1 cellular context compared by ENCODE assay signal in the genomic region with DNA sequence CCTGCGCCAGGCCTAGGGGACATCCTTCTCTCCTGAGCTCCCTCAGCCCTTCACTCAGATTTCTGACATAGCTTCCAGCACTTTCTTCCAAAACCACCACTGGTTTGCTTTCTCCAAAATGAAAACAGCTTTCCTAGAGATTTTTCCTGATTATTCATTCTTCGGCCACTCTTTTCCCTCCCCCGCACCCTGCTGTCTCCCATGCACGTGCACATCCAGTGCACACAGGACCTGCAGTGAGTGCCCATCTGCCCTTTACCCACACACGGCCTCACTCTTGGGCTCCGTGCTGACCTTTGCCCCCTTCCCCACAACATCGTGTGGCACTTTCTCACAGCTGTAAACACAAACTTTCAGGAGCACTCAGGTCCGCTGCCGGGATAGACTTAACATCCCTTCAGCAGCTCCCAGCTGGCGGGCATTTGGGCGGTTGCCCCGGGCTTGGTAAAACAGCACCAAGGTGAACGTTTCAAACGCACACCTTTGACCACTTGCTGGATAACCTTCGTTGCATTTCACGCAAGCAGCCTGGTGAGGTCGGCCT.
TF ChIP-seq lines count a peak whose summit lies in the region.

No MANE protein-coding gene starts in this region.

TF ChIP-seq in HepG2, 621 proteins besides CTCF, POLR2A, EP300 and RAD21 (continued from another document):
- TF ChIP-seq, protein P1, sequence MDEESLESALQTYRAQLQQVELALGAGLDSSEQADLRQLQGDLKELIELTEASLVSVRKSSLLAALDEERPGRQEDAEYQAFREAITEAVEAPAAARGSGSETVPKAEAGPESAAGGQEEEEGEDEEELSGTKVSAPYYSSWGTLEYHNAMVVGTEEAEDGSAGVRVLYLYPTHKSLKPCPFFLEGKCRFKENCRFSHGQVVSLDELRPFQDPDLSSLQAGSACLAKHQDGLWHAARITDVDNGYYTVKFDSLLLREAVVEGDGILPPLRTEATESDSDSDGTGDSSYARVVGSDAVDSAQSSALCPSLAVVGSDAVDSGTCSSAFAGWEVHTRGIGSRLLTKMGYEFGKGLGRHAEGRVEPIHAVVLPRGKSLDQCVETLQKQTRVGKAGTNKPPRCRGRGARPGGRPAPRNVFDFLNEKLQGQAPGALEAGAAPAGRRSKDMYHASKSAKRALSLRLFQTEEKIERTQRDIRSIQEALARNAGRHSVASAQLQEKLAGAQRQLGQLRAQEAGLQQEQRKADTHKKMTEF (CRISPR knock-in tag; IDR thresholded peaks at IDR 0.05): 0 out of 2 replicates have a peak, but pooled peaks have one; percentile 23
- no peak for TF ChIP-seq BRCA1 (CRISPR knock-in tag; IDR thresholded peaks at IDR 0.05)
- TF ChIP-seq, protein P2, sequence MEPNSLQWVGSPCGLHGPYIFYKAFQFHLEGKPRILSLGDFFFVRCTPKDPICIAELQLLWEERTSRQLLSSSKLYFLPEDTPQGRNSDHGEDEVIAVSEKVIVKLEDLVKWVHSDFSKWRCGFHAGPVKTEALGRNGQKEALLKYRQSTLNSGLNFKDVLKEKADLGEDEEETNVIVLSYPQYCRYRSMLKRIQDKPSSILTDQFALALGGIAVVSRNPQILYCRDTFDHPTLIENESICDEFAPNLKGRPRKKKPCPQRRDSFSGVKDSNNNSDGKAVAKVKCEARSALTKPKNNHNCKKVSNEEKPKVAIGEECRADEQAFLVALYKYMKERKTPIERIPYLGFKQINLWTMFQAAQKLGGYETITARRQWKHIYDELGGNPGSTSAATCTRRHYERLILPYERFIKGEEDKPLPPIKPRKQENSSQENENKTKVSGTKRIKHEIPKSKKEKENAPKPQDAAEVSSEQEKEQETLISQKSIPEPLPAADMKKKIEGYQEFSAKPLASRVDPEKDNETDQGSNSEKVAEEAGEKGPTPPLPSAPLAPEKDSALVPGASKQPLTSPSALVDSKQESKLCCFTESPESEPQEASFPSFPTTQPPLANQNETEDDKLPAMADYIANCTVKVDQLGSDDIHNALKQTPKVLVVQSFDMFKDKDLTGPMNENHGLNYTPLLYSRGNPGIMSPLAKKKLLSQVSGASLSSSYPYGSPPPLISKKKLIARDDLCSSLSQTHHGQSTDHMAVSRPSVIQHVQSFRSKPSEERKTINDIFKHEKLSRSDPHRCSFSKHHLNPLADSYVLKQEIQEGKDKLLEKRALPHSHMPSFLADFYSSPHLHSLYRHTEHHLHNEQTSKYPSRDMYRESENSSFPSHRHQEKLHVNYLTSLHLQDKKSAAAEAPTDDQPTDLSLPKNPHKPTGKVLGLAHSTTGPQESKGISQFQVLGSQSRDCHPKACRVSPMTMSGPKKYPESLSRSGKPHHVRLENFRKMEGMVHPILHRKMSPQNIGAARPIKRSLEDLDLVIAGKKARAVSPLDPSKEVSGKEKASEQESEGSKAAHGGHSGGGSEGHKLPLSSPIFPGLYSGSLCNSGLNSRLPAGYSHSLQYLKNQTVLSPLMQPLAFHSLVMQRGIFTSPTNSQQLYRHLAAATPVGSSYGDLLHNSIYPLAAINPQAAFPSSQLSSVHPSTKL (CRISPR knock-in tag; IDR thresholded peaks at IDR 0.05): peak; percentile 60
- TF ChIP-seq TRIM24 (CRISPR knock-in tag; IDR thresholded peaks at IDR 0.05): peak; percentile 69; the same call in 1 of the 2 replicates
- no peak for TF ChIP-seq ERF (CRISPR knock-in tag; IDR thresholded peaks at IDR 0.05)
- peak; percentile 77 for TF ChIP-seq ZNF431 (CRISPR knock-in tag; IDR thresholded peaks at IDR 0.05; ENCODE audit: borderline replicate concordance, low read depth)
- no peak for TF ChIP-seq ZNF232 (CRISPR knock-in tag; IDR thresholded peaks at IDR 0.05; ENCODE audit: borderline replicate concordance)
- no peak for TF ChIP-seq POLR2AphosphoS5 (IDR thresholded peaks at IDR 0.05; ENCODE audit: low read depth, low read length)
- TF ChIP-seq, protein P3, sequence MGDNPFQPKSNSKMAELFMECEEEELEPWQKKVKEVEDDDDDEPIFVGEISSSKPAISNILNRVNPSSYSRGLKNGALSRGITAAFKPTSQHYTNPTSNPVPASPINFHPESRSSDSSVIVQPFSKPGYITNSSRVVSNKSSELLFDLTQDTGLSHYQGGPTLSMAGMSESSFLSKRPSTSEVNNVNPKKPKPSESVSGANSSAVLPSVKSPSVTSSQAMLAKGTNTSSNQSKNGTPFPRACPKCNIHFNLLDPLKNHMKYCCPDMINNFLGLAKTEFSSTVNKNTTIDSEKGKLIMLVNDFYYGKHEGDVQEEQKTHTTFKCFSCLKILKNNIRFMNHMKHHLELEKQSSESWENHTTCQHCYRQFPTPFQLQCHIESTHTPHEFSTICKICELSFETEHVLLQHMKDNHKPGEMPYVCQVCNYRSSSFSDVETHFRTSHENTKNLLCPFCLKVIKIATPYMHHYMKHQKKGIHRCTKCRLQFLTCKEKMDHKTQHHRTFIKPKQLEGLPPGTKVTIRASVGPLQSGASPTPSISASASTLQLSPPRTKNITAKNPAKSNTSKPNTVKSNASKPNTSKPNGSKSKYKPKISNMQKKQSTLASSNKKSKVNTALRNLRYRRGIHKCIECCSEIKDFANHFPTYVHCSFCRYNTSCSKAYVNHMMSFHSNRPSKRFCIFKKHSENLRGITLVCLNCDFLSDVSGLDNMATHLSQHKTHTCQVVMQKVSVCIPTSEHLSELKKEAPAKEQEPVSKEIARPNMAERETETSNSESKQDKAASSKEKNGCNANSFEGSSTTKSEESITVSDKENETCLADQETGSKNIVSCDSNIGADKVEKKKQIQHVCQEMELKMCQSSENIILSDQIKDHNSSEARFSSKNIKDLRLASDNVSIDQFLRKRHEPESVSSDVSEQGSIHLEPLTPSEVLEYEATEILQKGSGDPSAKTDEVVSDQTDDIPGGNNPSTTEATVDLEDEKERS (CRISPR knock-in tag; IDR thresholded peaks at IDR 0.05): peak; percentile 51
- TF ChIP-seq NR2F2 (IDR thresholded peaks at IDR 0.05; ENCODE audit: borderline replicate concordance, low read depth): peak; percentile 64; the same call in 1 of the 2 replicates
- no peak for TF ChIP-seq CEBPG (CRISPR knock-in tag; IDR thresholded peaks at IDR 0.05)
- TF ChIP-seq, protein P4, sequence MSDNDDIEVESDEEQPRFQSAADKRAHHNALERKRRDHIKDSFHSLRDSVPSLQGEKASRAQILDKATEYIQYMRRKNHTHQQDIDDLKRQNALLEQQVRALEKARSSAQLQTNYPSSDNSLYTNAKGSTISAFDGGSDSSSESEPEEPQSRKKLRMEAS (IDR thresholded peaks at IDR 0.05): peak; percentile 29; the same call in 1 of the 2 replicates
- peak; percentile 97 for TF ChIP-seq BHLHE40 (IDR thresholded peaks at IDR 0.05; ENCODE audit: low read length)
- TF ChIP-seq FOXK1 (CRISPR knock-in tag; IDR thresholded peaks at IDR 0.05; ENCODE audit: borderline replicate concordance, low read depth): peak; percentile 84; the same call in 1 of the 2 replicates
- TF ChIP-seq, protein P5, sequence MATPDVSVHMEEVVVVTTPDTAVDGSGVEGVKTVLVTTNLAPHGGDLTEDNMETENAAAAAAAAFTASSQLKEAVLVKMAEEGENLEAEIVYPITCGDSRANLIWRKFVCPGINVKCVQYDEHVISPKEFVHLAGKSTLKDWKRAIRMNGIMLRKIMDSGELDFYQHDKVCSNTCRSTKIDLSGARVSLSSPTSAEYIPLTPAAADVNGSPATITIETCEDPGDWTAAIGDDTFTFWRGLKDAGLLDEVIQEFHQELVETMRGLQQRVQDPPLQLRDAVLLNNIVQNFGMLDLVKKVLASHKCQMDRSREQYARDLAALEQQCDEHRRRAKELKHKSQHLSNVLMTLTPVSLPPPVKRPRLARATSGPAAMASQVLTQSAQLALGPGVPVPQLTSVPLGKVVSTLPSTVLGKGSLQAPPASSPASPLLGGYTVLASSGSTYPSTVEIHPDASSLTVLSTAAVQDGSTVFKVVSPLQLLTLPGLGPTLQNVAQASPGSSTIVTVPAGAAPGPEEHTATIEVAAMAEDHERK (CRISPR knock-in tag; IDR thresholded peaks at IDR 0.05; ENCODE audit: low read depth): no peak
- TF ChIP-seq, protein P6, sequence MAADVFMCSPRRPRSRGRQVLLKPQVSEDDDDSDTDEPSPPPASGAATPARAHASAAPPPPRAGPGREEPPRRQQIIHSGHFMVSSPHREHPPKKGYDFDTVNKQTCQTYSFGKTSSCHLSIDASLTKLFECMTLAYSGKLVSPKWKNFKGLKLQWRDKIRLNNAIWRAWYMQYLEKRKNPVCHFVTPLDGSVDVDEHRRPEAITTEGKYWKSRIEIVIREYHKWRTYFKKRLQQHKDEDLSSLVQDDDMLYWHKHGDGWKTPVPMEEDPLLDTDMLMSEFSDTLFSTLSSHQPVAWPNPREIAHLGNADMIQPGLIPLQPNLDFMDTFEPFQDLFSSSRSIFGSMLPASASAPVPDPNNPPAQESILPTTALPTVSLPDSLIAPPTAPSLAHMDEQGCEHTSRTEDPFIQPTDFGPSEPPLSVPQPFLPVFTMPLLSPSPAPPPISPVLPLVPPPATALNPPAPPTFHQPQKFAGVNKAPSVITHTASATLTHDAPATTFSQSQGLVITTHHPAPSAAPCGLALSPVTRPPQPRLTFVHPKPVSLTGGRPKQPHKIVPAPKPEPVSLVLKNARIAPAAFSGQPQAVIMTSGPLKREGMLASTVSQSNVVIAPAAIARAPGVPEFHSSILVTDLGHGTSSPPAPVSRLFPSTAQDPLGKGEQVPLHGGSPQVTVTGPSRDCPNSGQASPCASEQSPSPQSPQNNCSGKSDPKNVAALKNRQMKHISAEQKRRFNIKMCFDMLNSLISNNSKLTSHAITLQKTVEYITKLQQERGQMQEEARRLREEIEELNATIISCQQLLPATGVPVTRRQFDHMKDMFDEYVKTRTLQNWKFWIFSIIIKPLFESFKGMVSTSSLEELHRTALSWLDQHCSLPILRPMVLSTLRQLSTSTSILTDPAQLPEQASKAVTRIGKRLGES (CRISPR knock-in tag; IDR thresholded peaks at IDR 0.05; ENCODE audit: borderline replicate concordance): peak; percentile 94
- TF ChIP-seq, protein P7, sequence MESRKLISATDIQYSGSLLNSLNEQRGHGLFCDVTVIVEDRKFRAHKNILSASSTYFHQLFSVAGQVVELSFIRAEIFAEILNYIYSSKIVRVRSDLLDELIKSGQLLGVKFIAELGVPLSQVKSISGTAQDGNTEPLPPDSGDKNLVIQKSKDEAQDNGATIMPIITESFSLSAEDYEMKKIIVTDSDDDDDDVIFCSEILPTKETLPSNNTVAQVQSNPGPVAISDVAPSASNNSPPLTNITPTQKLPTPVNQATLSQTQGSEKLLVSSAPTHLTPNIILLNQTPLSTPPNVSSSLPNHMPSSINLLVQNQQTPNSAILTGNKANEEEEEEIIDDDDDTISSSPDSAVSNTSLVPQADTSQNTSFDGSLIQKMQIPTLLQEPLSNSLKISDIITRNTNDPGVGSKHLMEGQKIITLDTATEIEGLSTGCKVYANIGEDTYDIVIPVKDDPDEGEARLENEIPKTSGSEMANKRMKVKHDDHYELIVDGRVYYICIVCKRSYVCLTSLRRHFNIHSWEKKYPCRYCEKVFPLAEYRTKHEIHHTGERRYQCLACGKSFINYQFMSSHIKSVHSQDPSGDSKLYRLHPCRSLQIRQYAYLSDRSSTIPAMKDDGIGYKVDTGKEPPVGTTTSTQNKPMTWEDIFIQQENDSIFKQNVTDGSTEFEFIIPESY (CRISPR knock-in tag; IDR thresholded peaks at IDR 0.05): no peak; the same call in 1 of the 2 replicates
- TF ChIP-seq SSRP1 (CRISPR knock-in tag; IDR thresholded peaks at IDR 0.05): no peak
- TF ChIP-seq ZFP1 (CRISPR knock-in tag; IDR thresholded peaks at IDR 0.05): no peak
- no peak for TF ChIP-seq ZNF816 (CRISPR knock-in tag; IDR thresholded peaks at IDR 0.05; ENCODE audit: borderline replicate concordance)
- peak; percentile 56; the same call in 1 of the 2 replicates for TF ChIP-seq HNF4G (IDR thresholded peaks at IDR 0.05; ENCODE audit: borderline replicate concordance, low read depth, low read length)
- peak; percentile 90 for TF ChIP-seq HNF4G (CRISPR knock-in tag; IDR thresholded peaks at IDR 0.05; ENCODE audit: borderline replicate concordance, low read depth)
- TF ChIP-seq, protein P8, sequence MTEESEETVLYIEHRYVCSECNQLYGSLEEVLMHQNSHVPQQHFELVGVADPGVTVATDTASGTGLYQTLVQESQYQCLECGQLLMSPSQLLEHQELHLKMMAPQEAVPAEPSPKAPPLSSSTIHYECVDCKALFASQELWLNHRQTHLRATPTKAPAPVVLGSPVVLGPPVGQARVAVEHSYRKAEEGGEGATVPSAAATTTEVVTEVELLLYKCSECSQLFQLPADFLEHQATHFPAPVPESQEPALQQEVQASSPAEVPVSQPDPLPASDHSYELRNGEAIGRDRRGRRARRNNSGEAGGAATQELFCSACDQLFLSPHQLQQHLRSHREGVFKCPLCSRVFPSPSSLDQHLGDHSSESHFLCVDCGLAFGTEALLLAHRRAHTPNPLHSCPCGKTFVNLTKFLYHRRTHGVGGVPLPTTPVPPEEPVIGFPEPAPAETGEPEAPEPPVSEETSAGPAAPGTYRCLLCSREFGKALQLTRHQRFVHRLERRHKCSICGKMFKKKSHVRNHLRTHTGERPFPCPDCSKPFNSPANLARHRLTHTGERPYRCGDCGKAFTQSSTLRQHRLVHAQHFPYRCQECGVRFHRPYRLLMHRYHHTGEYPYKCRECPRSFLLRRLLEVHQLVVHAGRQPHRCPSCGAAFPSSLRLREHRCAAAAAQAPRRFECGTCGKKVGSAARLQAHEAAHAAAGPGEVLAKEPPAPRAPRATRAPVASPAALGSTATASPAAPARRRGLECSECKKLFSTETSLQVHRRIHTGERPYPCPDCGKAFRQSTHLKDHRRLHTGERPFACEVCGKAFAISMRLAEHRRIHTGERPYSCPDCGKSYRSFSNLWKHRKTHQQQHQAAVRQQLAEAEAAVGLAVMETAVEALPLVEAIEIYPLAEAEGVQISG (CRISPR knock-in tag; IDR thresholded peaks at IDR 0.05): peak; percentile 51; the same call in 1 of the 2 replicates
- TF ChIP-seq MXI1 (IDR thresholded peaks at IDR 0.05; ENCODE audit: borderline replicate concordance, low read depth, low read length): 0 out of 3 replicates have a peak, but pooled peaks have one; percentile 41
- no peak for TF ChIP-seq SOX13 (IDR thresholded peaks at IDR 0.05)
- TF ChIP-seq SOX13 (CRISPR knock-in tag; conservative IDR thresholded peaks at IDR 0.05 in 1 of 2, IDR thresholded peaks at IDR 0.05 in 1 of 2): peak in 1 of 2 experiments; percentile 24; a peak in 1 of 4 replicates
- peak; percentile 46; the same call in 1 of the 2 replicates for TF ChIP-seq FOSL2 (CRISPR knock-in tag; IDR thresholded peaks at IDR 0.05)
- no peak for TF ChIP-seq ZNF709 (CRISPR knock-in tag; IDR thresholded peaks at IDR 0.05)
- TF ChIP-seq HMG20A (CRISPR knock-in tag; IDR thresholded peaks at IDR 0.05; ENCODE audit: borderline replicate concordance): peak; percentile 47; the same call in 1 of the 2 replicates
- TF ChIP-seq RCOR2 (CRISPR knock-in tag; IDR thresholded peaks at IDR 0.05): no peak
- TF ChIP-seq ZSCAN31 (CRISPR knock-in tag; IDR thresholded peaks at IDR 0.05; ENCODE audit: low read depth): no peak
- peak; percentile 27; the same call in 1 of the 2 replicates for TF ChIP-seq RXRA (CRISPR knock-in tag; IDR thresholded peaks at IDR 0.05)
